In genomic region chr18:58168986-58169385, GRCh38 we compare ENCODE assay signal across 31 cellular contexts.
"Had no signal": no experiment of that assay in that cellular context is flagged by ENCODE, and none has a peak within 500 bp of the region (broad histone marks: within the 10 kb centered on the region; RNA-seq: fewer than 3 reads in every experiment).

No MANE protein-coding gene starts in this region.

- H3K27ac Mint-ChIP-seq: activated B cell treated with CpG ODN at 0.5 μM for 24 hours; activated CD4-positive, alpha-beta memory T cell treated with anti-CD3 and anti-CD28 coated beads, Interleukin-2, amount 10 ng/mL, durations not matched to agents 7 days and 5 days; activated naive CD4-positive, alpha-beta T cell treated with anti-CD3 and anti-CD28 coated beads, Interleukin-2, amount 10 ng/mL, durations not matched to agents 7 days and 5 days; activated naive CD8-positive, alpha-beta T cell; activated naive CD8-positive, alpha-beta T cell treated with anti-CD3 and anti-CD28 coated beads, Interleukin-2, amount 50 U/mL, for 24 hours; activated T-cell treated with anti-CD3 and anti-CD28 coated beads, Interleukin-2, amount 50 U/mL, for 24 hours had no signal

- H3K27ac ChIP-seq: brain microvascular endothelial cell, Peyer's patch, VCaP had no signal

- H3K4me3 Mint-ChIP-seq: activated B cell treated with CpG ODN at 0.5 μM for 24 hours; activated CD4-positive, alpha-beta memory T cell treated with anti-CD3 and anti-CD28 coated beads, Interleukin-2, amount 10 ng/mL, durations not matched to agents 7 days and 5 days; activated naive CD4-positive, alpha-beta T cell treated with anti-CD3 and anti-CD28 coated beads, Interleukin-2, amount 10 ng/mL, durations not matched to agents 7 days and 5 days; activated naive CD8-positive, alpha-beta T cell; activated naive CD8-positive, alpha-beta T cell treated with anti-CD3 and anti-CD28 coated beads, Interleukin-2, amount 50 U/mL, for 24 hours; activated T-cell treated with anti-CD3 and anti-CD28 coated beads, Interleukin-2, amount 50 U/mL, for 24 hours had no signal

- DNase-seq: activated B cell treated with CpG ODN at 0.5 μM for 24 hours; activated CD4-positive, alpha-beta memory T cell treated with anti-CD3 and anti-CD28 coated beads, Interleukin-2, amount 10 ng/mL, durations not matched to agents 7 days and 5 days; activated CD4-positive, alpha-beta T cell treated with anti-CD3 and anti-CD28 coated beads for 4 hours; activated CD4-positive, alpha-beta T cell treated with anti-CD3 and anti-CD28 coated beads, Interleukin-2, amount 50 U/mL, for 1 hour; activated CD4-positive, CD25-positive, alpha-beta regulatory T cell treated with anti-CD3 and anti-CD28 coated beads, Interleukin-2, amount 50 U/mL, for 72 hours; activated effector memory CD4-positive, alpha-beta T cell treated with Interleukin-2 at 50 U/mL for 16 hours; activated naive CD4-positive, alpha-beta T cell treated with anti-CD3 and anti-CD28 coated beads, Interleukin-2, amount 10 ng/mL, durations not matched to agents 7 days and 5 days; activated naive CD8-positive, alpha-beta T cell treated with anti-CD3 and anti-CD28 coated beads, Interleukin-2, amount 50 U/mL, for 24 hours; activated T-cell treated with anti-CD3 and anti-CD28 coated beads, Interleukin-2, amount 50 U/mL, for 24 hours; brain microvascular endothelial cell; central memory CD4-positive, alpha-beta T cell; NCI-H1105; NCI-H1417 treated with DMSO at 0.1 percent for 48 hours; NCI-H187 treated with DMSO at 0.1 percent for 48 hours; NCI-H2081; NCI-H2171; NCI-H510A; NCI-H526; NCI-H748 treated with DMSO at 0.1 percent for 48 hours; NK-92 treated with Interleukin-12 subunit alpha and Interleukin-12 subunit beta, amount 100 ng/mL, for 24 hours; PC-3; Peyer's patch; RPMI8226; SIG-M5; SW 1271; T-helper 1 cell; T-helper 2 cell; T-helper 9 cell had no signal

- H3K4me3 ChIP-seq: K562, Peyer's patch had no signal

- H3K27me3 ChIP-seq: brain microvascular endothelial cell, Peyer's patch had no signal

- H3K36me3 Mint-ChIP-seq: activated naive CD4-positive, alpha-beta T cell treated with anti-CD3 and anti-CD28 coated beads, Interleukin-2, amount 10 ng/mL, durations not matched to agents 7 days and 5 days; activated naive CD8-positive, alpha-beta T cell had no signal

- H3K4me1 Mint-ChIP-seq: activated B cell treated with CpG ODN at 0.5 μM for 24 hours; activated CD4-positive, alpha-beta memory T cell treated with anti-CD3 and anti-CD28 coated beads, Interleukin-2, amount 10 ng/mL, durations not matched to agents 7 days and 5 days; activated naive CD4-positive, alpha-beta T cell treated with anti-CD3 and anti-CD28 coated beads, Interleukin-2, amount 10 ng/mL, durations not matched to agents 7 days and 5 days; activated naive CD8-positive, alpha-beta T cell treated with anti-CD3 and anti-CD28 coated beads, Interleukin-2, amount 50 U/mL, for 24 hours had no signal

- H3K36me3 ChIP-seq: brain microvascular endothelial cell had no signal

- H3K9me3 Mint-ChIP-seq: activated B cell treated with CpG ODN at 0.5 μM for 24 hours; activated CD4-positive, alpha-beta memory T cell treated with anti-CD3 and anti-CD28 coated beads, Interleukin-2, amount 10 ng/mL, durations not matched to agents 7 days and 5 days; activated naive CD4-positive, alpha-beta T cell treated with anti-CD3 and anti-CD28 coated beads, Interleukin-2, amount 10 ng/mL, durations not matched to agents 7 days and 5 days; activated naive CD8-positive, alpha-beta T cell treated with anti-CD3 and anti-CD28 coated beads, Interleukin-2, amount 50 U/mL, for 24 hours; activated T-cell treated with anti-CD3 and anti-CD28 coated beads, Interleukin-2, amount 50 U/mL, for 24 hours had no signal

- H3K9me3 ChIP-seq: Peyer's patch had no signal

- H3K4me1 ChIP-seq: Peyer's patch had no signal

- H3K27me3 Mint-ChIP-seq: activated B cell treated with CpG ODN at 0.5 μM for 24 hours; activated naive CD8-positive, alpha-beta T cell; activated naive CD8-positive, alpha-beta T cell treated with anti-CD3 and anti-CD28 coated beads, Interleukin-2, amount 50 U/mL, for 24 hours; activated T-cell treated with anti-CD3 and anti-CD28 coated beads, Interleukin-2, amount 50 U/mL, for 24 hours had no signal

- ATAC-seq: activated naive CD8-positive, alpha-beta T cell treated with anti-CD3 and anti-CD28 coated beads, Interleukin-2, amount 50 U/mL, for 24 hours; K562; PC-3 had no signal
